Comparison of ENCODE assay signal across 9 cellular contexts in genomic region chr5:179343902-179344300, GRCh38. TPM values are rescaled to one million over a fixed set of nuclear protein-coding genes. Genes with fewer than 3 reads are reported as not detected.
DNase-seq lines count a peak whose midpoint lies in the region; ATAC-seq and TF ChIP-seq lines count a peak whose summit lies in the region.
"Had no signal": no experiment of that assay in that cellular context is flagged by ENCODE, and none has a peak within 500 bp of the region (broad histone marks: within the 10 kb centered on the region; RNA-seq: fewer than 3 reads in every experiment).

No MANE protein-coding gene starts in this region.

- no peak for ATAC-seq in GM21786 (IDR thresholded peaks at IDR 0.05; ENCODE audit: unreplicated experiment)
- no peak for ATAC-seq in GM21619 (IDR thresholded peaks at IDR 0.05; ENCODE audit: unreplicated experiment)
- ATAC-seq: naive thymus-derived CD4-positive, alpha-beta T cell had no signal

- no peak overlapping the region for H3K27ac ChIP-seq in testis

- no peaks in the 10 kb centered on the region for H3K27me3 ChIP-seq in testis

- no peak for TF ChIP-seq POLR2A in testis (IDR thresholded peaks at IDR 0.05)

- DNase-seq in SIG-M5 treated with dmso at 0.1 percent for 504 hours (lab: John Stamatoyannopoulos, UW; ENCODE audit: unreplicated experiment) (peak; percentile 18), SIG-M5 (lab: John Stamatoyannopoulos, UW) (no peak), amniotic epithelial cell (ENCODE audit: low read depth) (peak; percentile 27), iPS-NIHi11 (ENCODE audit: low spot score) (peak; percentile 92), testis (peak; percentile 52), cerebellar nuclear complex (lab: John Stamatoyannopoulos, UW) (no peak)
- DNase-seq: naive thymus-derived CD4-positive, alpha-beta T cell had no signal

- intact Hi-C loops in testis (cut with DNase I; ENCODE audit: low total_unique reads): loop anchor here (10.0 kb wide), 1 partner anchor 169 kb away; no protein-coding TSS in a partner anchor

- peak overlapping the region; percentile 69 to 77 for H3K4me3 ChIP-seq in testis

- WGBS in testis, 2 donors: 1% methylated on average over 17 of the region's 40 CpGs; no CpG with 5 or more reads in 1 of the 2 donors

- peak; percentile 27 to 54 (median 40) for TF ChIP-seq CTCF in testis (IDR thresholded peaks at IDR 0.05)

- no peaks in the 10 kb centered on the region for H3K36me3 ChIP-seq in testis (ENCODE audit: low read depth, missing control alignments)

- H3K9me3 ChIP-seq in testis: no peaks in the 10 kb centered on the region

- H3K4me1 ChIP-seq in testis: peaks cover 17% of the 10 kb centered on the region

RNA-seq across cellular contexts. Expression of gene ADAMTS2, which starts 1.4 kb away (rescaled TPM):
- 10 to 100 TPM; 13.6 to 19.8 TPM for total RNA-seq in testis
- polyA plus RNA-seq in testis (ENCODE audit: insufficient read depth, low read depth, low replicate concordance): 10.9 TPM
- total RNA-seq: naive thymus-derived CD4-positive, alpha-beta T cell had no signal
- polyA plus RNA-seq: naive thymus-derived CD4-positive, alpha-beta T cell had no signal

Comparison
In these comparisons a context has a peak if more than half of its experiments do, and no peak if none do; other contexts are left out.
1. DNase-seq: peak in SIG-M5 treated with dmso at 0.1 percent for 504 hours (single experiment), amniotic epithelial cell (single experiment), iPS-NIHi11 (single experiment) and testis (single experiment); none in SIG-M5 (single experiment) and cerebellar nuclear complex (0 of 2).